ENCODE assay signal across 8 cellular contexts in genomic region chr6:24403501-24403824, GRCh38. TPM values are rescaled to one million over a fixed set of nuclear protein-coding genes. Genes with fewer than 3 reads are reported as not detected.
DNase-seq lines count a peak whose midpoint lies in the region; ATAC-seq, FAIRE-seq and TF ChIP-seq lines count a peak whose summit lies in the region.

No MANE protein-coding gene starts in this region.

- peaks cover 35% of the 10 kb centered on the region for H3K36me3 Mint-ChIP-seq in stimulated activated effector memory CD8-positive, alpha-beta T cell treated with anti-CD3 and anti-CD28 coated beads, Interleukin-12 subunit alpha, Interleukin-12 subunit beta, amount 100 ng/mL, for 72 hours

- H3K4me3 ChIP-seq in right cardiac atrium (ENCODE audit: low read length) = peak overlapping the region; percentile 67

- H3K9me3 ChIP-seq in right cardiac atrium (ENCODE audit: control insufficient read depth, low read length) = no peaks in the 10 kb centered on the region

- no peaks in the 10 kb centered on the region for H3K27me3 ChIP-seq in right cardiac atrium (ENCODE audit: control insufficient read depth, insufficient read depth)

- peaks cover 13% of the 10 kb centered on the region for H3K4me1 Mint-ChIP-seq in stimulated activated effector memory CD8-positive, alpha-beta T cell treated with anti-CD3 and anti-CD28 coated beads, Interleukin-12 subunit alpha, Interleukin-12 subunit beta, amount 100 ng/mL, for 72 hours

- TF ChIP-seq CTCF in VCaP (conservative IDR thresholded peaks at IDR 0.05) = no peak

- FAIRE-seq in urothelium cell line (lab: Jason Lieb, UNC) = no peak

- H3K4me1 ChIP-seq in right cardiac atrium (ENCODE audit: control insufficient read depth, insufficient read depth, low read length) = no peaks in the 10 kb centered on the region

- ATAC-seq in right cardiac atrium = no peak
- ATAC-seq in stimulated activated effector memory CD8-positive, alpha-beta T cell treated with anti-CD3 and anti-CD28 coated beads, Interleukin-12 subunit alpha, Interleukin-12 subunit beta, amount 100 ng/mL, for 72 hours = no peak

- DNase-seq in NCI-H1436 (lab: John Stamatoyannopoulos, UW) (peak; percentile 6), NCI-H1436 treated with DMSO at 0.1 percent for 48 hours (lab: John Stamatoyannopoulos, UW) (no peak), right cardiac atrium (no peak), urothelium cell line (ENCODE audit: low spot score) (no peak), NCI-H446 treated with DMSO at 0.1 percent for 48 hours (lab: John Stamatoyannopoulos, UW) (no peak)
- DNase-seq in stimulated activated effector memory CD8-positive, alpha-beta T cell treated with anti-CD3 and anti-CD28 coated beads, Interleukin-12 subunit alpha, Interleukin-12 subunit beta, amount 100 ng/mL, for 72 hours (ENCODE audit: low spot score in 2 of 2) = no peak
- no peak for DNase-seq in activated CD4-positive, alpha-beta T cell treated with anti-CD3 and anti-CD28 coated beads for 4 hours

- no peaks in the 10 kb centered on the region for H3K9me3 Mint-ChIP-seq in stimulated activated effector memory CD8-positive, alpha-beta T cell treated with anti-CD3 and anti-CD28 coated beads, Interleukin-12 subunit alpha, Interleukin-12 subunit beta, amount 100 ng/mL, for 72 hours

- peak overlapping the region; percentile 95 for H3K4me3 Mint-ChIP-seq in stimulated activated effector memory CD8-positive, alpha-beta T cell treated with anti-CD3 and anti-CD28 coated beads, Interleukin-12 subunit alpha, Interleukin-12 subunit beta, amount 100 ng/mL, for 72 hours

- intact Hi-C loops in right cardiac atrium (cut with DNase I) = no loop called here

- H3K27ac Mint-ChIP-seq in stimulated activated effector memory CD8-positive, alpha-beta T cell treated with anti-CD3 and anti-CD28 coated beads, Interleukin-12 subunit alpha, Interleukin-12 subunit beta, amount 100 ng/mL, for 72 hours = peak overlapping the region; percentile 90

- WGBS in right cardiac atrium = 6% methylated on average over 12 of the region's 12 CpGs

- H3K27ac ChIP-seq in VCaP (peak overlapping the region; percentile 92), right cardiac atrium (ENCODE audit: low read length) (peak overlapping the region; percentile 43)

RNA-seq across cellular contexts. Expression of gene MRS2, which starts 0.7 kb away (rescaled TPM):
- 10 to 100 TPM; 37.5 to 45.3 (median 39.8) TPM for total RNA-seq in right cardiac atrium
- 30.3 TPM for polyA plus RNA-seq in right cardiac atrium

RNA-seq across cellular contexts. Expression of gene DCDC2, which starts 45.6 kb away (rescaled TPM):
- not detected for total RNA-seq in right cardiac atrium
- polyA plus RNA-seq in right cardiac atrium = not detected
